Comparison of ENCODE assay signal across 8 cellular contexts in genomic region chr15:43824302-43825246, GRCh38. TPM values are rescaled to one million over a fixed set of nuclear protein-coding genes. Genes with fewer than 3 reads are reported as not detected.
DNase-seq lines count a peak whose midpoint lies in the region; ATAC-seq, FAIRE-seq and TF ChIP-seq lines count a peak whose summit lies in the region.

TSS of gene MFAP1 (minus strand) at chr15:43824690. CDS start at chr15:43824569, 121 bp downstream.

- no peak for TF ChIP-seq CTCF in AG04450 (IDR thresholded peaks at IDR 0.05; ENCODE audit: low read depth, low read length)

- H3K27me3 ChIP-seq in AG04450 (ENCODE audit: control insufficient read depth, insufficient read depth, low read length) = no peaks in the 10 kb centered on the region

- ATAC-seq in HG03354 (IDR thresholded peaks at IDR 0.05; ENCODE audit: poor library complexity, severe bottlenecking, unreplicated experiment) = peak; percentile 82
- ATAC-seq in activated CD4-positive, CD25-positive, alpha-beta regulatory T cell treated with anti-CD3 and anti-CD28 coated beads, Interleukin-2, amount 50 U/mL, for 24 hours = peak; percentile 83 to 87

- CTCF ChIA-PET in AG04450 (lab: Charles Lee) = interaction anchor here (0.6 kb wide), 2 partner anchors 25 to 385 kb away, joined by 4 to 6 read pairs; no protein-coding TSS in a partner anchor

- in situ Hi-C loops in GM18951 (cut with MboI; ENCODE audit: low sequenced_read_pairs, unreplicated experiment) = no loop called here

- FAIRE-seq in islet of Langerhans (lab: Jason Lieb, UNC) = peak; percentile 96

- peak within 1 kb of the TSS; percentile 84 for H3K4me3 ChIP-seq in AG04450 (ENCODE audit: low read depth, low read length)

- TF ChIP-seq POLR2A in GM18951 (IDR thresholded peaks at IDR 0.05; ENCODE audit: extremely low read depth, insufficient read depth, insufficient read length) = peak; percentile 90

- POLR2A ChIA-PET in AG04450 (lab: Yijun Ruan, JAX) = interaction anchor here (0.5 to 1.3 kb wide), 7 partner anchors 24 to 666 kb away, joined by 3 to 12 read pairs (median 6); partner anchors contain the start of genes HYPK and SERINC4

- DNase-seq in AG04450 (ENCODE audit: low read depth, low spot score) = peak; percentile 98
- peak; percentile 94 for DNase-seq in NCI-H446 treated with DMSO at 0.1 percent for 48 hours (lab: John Stamatoyannopoulos, UW)
- peak; percentile 99 for DNase-seq in cerebellar cortex (ENCODE audit: low spot score)
- peak; percentile 85 for DNase-seq in stimulated activated CD4-positive, alpha-beta T cell treated with anti-CD3 and anti-CD28 coated beads, Interleukin-12 subunit alpha, Interleukin-12 subunit beta, amount 100 ng/mL, for 4 hours

- no peaks in the 10 kb centered on the region for H3K9me3 ChIP-seq in AG04450 (ENCODE audit: control insufficient read depth, insufficient read depth, low read length)

- H3K27ac ChIP-seq in AG04450 (ENCODE audit: low read depth, low read length) = peak within 1 kb of the TSS; percentile 100

RNA-seq across cellular contexts. Expression of gene MFAP1, which starts in this region (rescaled TPM):
- 46.5 and 61.9 TPM in 2 replicates for polyA plus RNA-seq in AG04450 (2011; rRNA removed)
- polyA minus RNA-seq in AG04450 (2011; rRNA and poly(A)+ RNA removed) = 32.5 and 39.9 TPM in 2 replicates

Comparison
In these comparisons a context has a peak if more than half of its experiments do, and no peak if none do; other contexts are left out.
1. Peak in every context shown above with its lines: DNase-seq, ATAC-seq, H3K4me3 ChIP-seq and H3K27ac ChIP-seq.